Comparison of ENCODE assay signal across 23 cellular contexts in the genomic region with DNA sequence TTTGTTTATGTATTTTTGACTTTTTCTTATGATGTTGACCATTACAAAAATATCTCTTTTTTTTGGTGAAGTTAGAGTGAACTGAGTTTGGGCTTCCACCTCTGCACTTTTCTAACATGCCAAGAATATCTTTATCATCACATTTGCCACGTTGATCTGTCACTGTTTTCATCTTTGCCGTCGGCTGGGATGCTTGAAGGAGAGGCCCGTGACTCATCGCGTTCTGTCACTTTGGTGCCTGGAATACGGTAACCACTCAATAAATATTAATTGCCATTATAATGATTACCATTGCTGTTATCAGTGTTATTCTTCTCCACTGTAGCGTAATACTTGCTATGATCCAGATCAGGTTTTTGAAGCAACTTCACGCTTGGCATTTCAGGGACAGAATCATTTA.
"Had no signal": no experiment of that assay in that cellular context is flagged by ENCODE, and none has a peak within 500 bp of the region (broad histone marks: within the 10 kb centered on the region; RNA-seq: fewer than 3 reads in every experiment).

No MANE protein-coding gene starts in this region.

- H3K4me1 Mint-ChIP-seq: immature natural killer cell; mesothelial cell of epicardium; naive B cell; naive thymus-derived CD4-positive, alpha-beta T cell had no signal

- H3K4me1 ChIP-seq: left lung, left ventricle myocardium inferior, lower lobe of right lung had no signal

- DNase-seq: hippocampal formation; hypothalamus; immature natural killer cell; kidney; kidney glomerular epithelial cell; left cardiac atrium; left colon; left lung; left ventricle myocardium inferior; left ventricle myocardium superior; lower lobe of right lung; mammary epithelial cell; mesenchymal stem cell; mesendoderm; midbrain; mucosa of descending colon; naive B cell; naive thymus-derived CD4-positive, alpha-beta T cell had no signal

- H3K27ac Mint-ChIP-seq: immature natural killer cell; memory B cell; mesothelial cell of epicardium; naive B cell; naive thymus-derived CD4-positive, alpha-beta T cell had no signal

- H3K27me3 ChIP-seq: hepatocyte, left lung had no signal

- H3K27me3 Mint-ChIP-seq: memory B cell had no signal

- H3K79me2 ChIP-seq: hepatocyte had no signal

- H3K9me3 ChIP-seq: left ventricle myocardium inferior, lower lobe of right lung had no signal

- H3K9me3 Mint-ChIP-seq: memory B cell, mesothelial cell of epicardium had no signal

- H3K36me3 Mint-ChIP-seq: immature natural killer cell; memory B cell; mesothelial cell of epicardium; naive B cell; naive thymus-derived CD4-positive, alpha-beta T cell had no signal

- H3K4me3 Mint-ChIP-seq: immature natural killer cell; memory B cell; mesothelial cell of epicardium; naive B cell; naive thymus-derived CD4-positive, alpha-beta T cell had no signal

- H3K4me2 ChIP-seq: hepatocyte had no signal

- ATAC-seq: left cardiac atrium; left colon; left lobe of liver; left lung; left ventricle myocardium superior; lower lobe of right lung; mucosa of descending colon; naive thymus-derived CD4-positive, alpha-beta T cell had no signal

- H3K4me3 ChIP-seq: hepatocyte, left lung, left ventricle myocardium inferior, lower lobe of right lung, lung, mucosa of descending colon had no signal

- H3K36me3 ChIP-seq: left lung, left ventricle myocardium inferior, lower lobe of right lung had no signal

- H3K27ac ChIP-seq: hepatocyte, left lung, left ventricle myocardium inferior, lower lobe of right lung had no signal

- H2AFZ ChIP-seq: hepatocyte had no signal
